ENCODE assay signal across 8 cellular contexts in genomic region chr16:9092963-9093477, GRCh38. TPM values are rescaled to one million over a fixed set of nuclear protein-coding genes. Genes with fewer than 3 reads are reported as not detected.
DNase-seq lines count a peak whose midpoint lies in the region; ATAC-seq and TF ChIP-seq lines count a peak whose summit lies in the region.

No MANE protein-coding gene starts in this region.

- H3K36me3 ChIP-seq in BE2C (peaks cover 47% of the 10 kb centered on the region), Karpas-422 (ENCODE audit: insufficient read depth, low read length) (peaks cover 41% of the 10 kb centered on the region; the same call in 1 of the 2 replicates), parathyroid adenoma (ENCODE audit: control insufficient read depth, insufficient read depth, low read length) (peaks cover 4% of the 10 kb centered on the region)

- no peaks in the 10 kb centered on the region for H3K9me2 ChIP-seq in Karpas-422 (replicated peaks; ENCODE audit: insufficient read depth, low read length)

- no peak for ATAC-seq in HG02973 (IDR thresholded peaks at IDR 0.05; ENCODE audit: unreplicated experiment)

- H3K4me2 ChIP-seq in Karpas-422 (ENCODE audit: low read depth, low read length, poor library complexity, severe bottlenecking) (peak overlapping the region; percentile 73), parathyroid adenoma (ENCODE audit: low read length) (peak overlapping the region; percentile 94)

- peaks cover 42% of the 10 kb centered on the region for H4K20me1 ChIP-seq in Karpas-422 (ENCODE audit: insufficient read depth, low read depth, low read length)

- H3K27ac ChIP-seq in Karpas-422 (ENCODE audit: low read length), result peak overlapping the region; percentile 72
- H3K27ac ChIP-seq in parathyroid adenoma, result peak overlapping the region; percentile 92

- TF ChIP-seq CTCF in BE2C (IDR thresholded peaks at IDR 0.05; ENCODE audit: low read depth, low read length), result no peak
- TF ChIP-seq CTCF in fibroblast of pulmonary artery (IDR thresholded peaks at IDR 0.05; ENCODE audit: low read length, missing control alignments), result no peak
- TF ChIP-seq CTCF in parathyroid adenoma (IDR thresholded peaks at IDR 0.05), result no peak

- H3K9me3 ChIP-seq in BE2C (no peaks in the 10 kb centered on the region), Karpas-422 (ENCODE audit: low read length) (no peaks in the 10 kb centered on the region), parathyroid adenoma (ENCODE audit: control insufficient read depth, low read length) (no peaks in the 10 kb centered on the region)

- peak overlapping the region; percentile 95 for H3K9ac ChIP-seq in Karpas-422 (ENCODE audit: low read length)
- peak overlapping the region; percentile 96 for H3K9ac ChIP-seq in parathyroid adenoma

- peaks cover 63% of the 10 kb centered on the region for H3K79me2 ChIP-seq in Karpas-422 (ENCODE audit: low read length)
- peaks cover 46% of the 10 kb centered on the region for H3K79me2 ChIP-seq in parathyroid adenoma

- H2AFZ ChIP-seq in Karpas-422 (ENCODE audit: low read length), result no peak overlapping the region
- H2AFZ ChIP-seq in parathyroid adenoma, result peak overlapping the region; percentile 69

- peak; percentile 37 for DNase-seq in BE2C
- DNase-seq in Karpas-422, result peak; percentile 69
- peak; percentile 24 for DNase-seq in activated CD8-positive, alpha-beta memory T cell treated with anti-CD3 and anti-CD28 coated beads, Interleukin-2, amount 50 U/mL, for 4 hours
- no peak for DNase-seq in fibroblast of pulmonary artery (ENCODE audit: low read depth)
- DNase-seq in NCI-H128 (lab: John Stamatoyannopoulos, UW; ENCODE audit: unreplicated experiment), result no peak
- DNase-seq in Kasumi-1 (lab: John Stamatoyannopoulos, UW), result no peak

- H3K4me3 ChIP-seq in BE2C (ENCODE audit: low read depth, low read length) (peak overlapping the region; percentile 97), Karpas-422 (ENCODE audit: low read length) (peak overlapping the region; percentile 87), fibroblast of pulmonary artery (replicated peaks; ENCODE audit: low read depth, low read length) (peak overlapping the region; percentile 94), parathyroid adenoma (ENCODE audit: low read depth, low read length) (peak overlapping the region; percentile 79)

- H3K4me1 ChIP-seq in BE2C (0 out of 2 replicates have a peak, but pooled peaks cover 3% of the 10 kb centered on the region), Karpas-422 (ENCODE audit: low read length) (peaks cover 44% of the 10 kb centered on the region), parathyroid adenoma (peaks cover 11% of the 10 kb centered on the region)

- no peaks in the 10 kb centered on the region for H3K27me3 ChIP-seq in BE2C
- no peaks in the 10 kb centered on the region for H3K27me3 ChIP-seq in Karpas-422 (ENCODE audit: low read length)
- H3K27me3 ChIP-seq in parathyroid adenoma (ENCODE audit: control insufficient read depth, insufficient read depth, low read length), result no peaks in the 10 kb centered on the region

RNA-seq across cellular contexts. Expression of gene HAPSTR1, which starts 1.6 kb away (rescaled TPM):
- polyA plus RNA-seq in BE2C (2012; ENCODE audit: insufficient read depth, insufficient read length, low read depth), result 34.2 TPM
- 45.1 and 51.2 TPM in 2 replicates for total RNA-seq in Karpas-422 (2014; rRNA removed; shearing (Covaris generic); ENCODE audit: low replicate concordance)

Comparison
In these comparisons a context has a peak if more than half of its experiments do, and no peak if none do; other contexts are left out.
1. DNase-seq: peak in BE2C (single experiment), Karpas-422 (single experiment) and activated CD8-positive, alpha-beta memory T cell treated with anti-CD3 and anti-CD28 coated beads, Interleukin-2, amount 50 U/mL, for 4 hours (single experiment); none in fibroblast of pulmonary artery (single experiment), NCI-H128 (single experiment) and Kasumi-1 (0 of 2).
2. Peak in every context shown above with its lines, with median percentiles within 50 percentile points of each other: H3K4me3 ChIP-seq.